In the genomic region with DNA sequence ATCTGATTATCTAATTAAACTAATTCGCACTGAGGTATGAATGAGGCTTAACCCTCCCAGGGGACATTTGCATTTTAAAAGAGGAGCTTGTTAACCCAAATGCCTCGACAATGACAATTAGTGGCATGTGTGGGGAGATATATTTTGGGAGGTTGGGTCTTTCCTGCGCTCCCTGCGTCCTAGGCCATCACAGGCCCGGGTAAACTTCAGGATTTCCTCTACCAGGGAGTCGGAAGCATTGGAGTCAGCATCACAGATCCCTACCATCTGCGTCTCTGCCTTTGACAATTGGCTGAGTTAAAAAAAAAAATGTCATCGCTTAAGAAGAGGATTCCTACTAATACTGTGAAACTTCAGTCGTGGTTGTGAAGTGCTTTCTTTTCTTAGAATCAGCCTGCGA, we compare ENCODE assay signal across 1 cellular context.
TF ChIP-seq lines count a peak whose summit lies in the region.

No MANE protein-coding gene starts in this region.

TF ChIP-seq in H1, 55 proteins besides CTCF, POLR2A, EP300 and RAD21 (continued from another document):
- TF ChIP-seq TAF7 (optimal IDR thresholded peaks at IDR 0.05; ENCODE audit: borderline replicate concordance, low read depth, low read length) (peak; percentile 31), SIX5 (IDR thresholded peaks at IDR 0.05; ENCODE audit: low read depth, low read length) (no peak), NRF1 (IDR thresholded peaks at IDR 0.05; ENCODE audit: low read depth, low read length) (no peak), CBX5 (IDR thresholded peaks at IDR 0.05; ENCODE audit: low read depth, low read length) (no peak), CHD1 (IDR thresholded peaks at IDR 0.05; ENCODE audit: low read depth, low read length) (no peak)
